Comparison of ENCODE assay signal across 23 cellular contexts in the genomic region with DNA sequence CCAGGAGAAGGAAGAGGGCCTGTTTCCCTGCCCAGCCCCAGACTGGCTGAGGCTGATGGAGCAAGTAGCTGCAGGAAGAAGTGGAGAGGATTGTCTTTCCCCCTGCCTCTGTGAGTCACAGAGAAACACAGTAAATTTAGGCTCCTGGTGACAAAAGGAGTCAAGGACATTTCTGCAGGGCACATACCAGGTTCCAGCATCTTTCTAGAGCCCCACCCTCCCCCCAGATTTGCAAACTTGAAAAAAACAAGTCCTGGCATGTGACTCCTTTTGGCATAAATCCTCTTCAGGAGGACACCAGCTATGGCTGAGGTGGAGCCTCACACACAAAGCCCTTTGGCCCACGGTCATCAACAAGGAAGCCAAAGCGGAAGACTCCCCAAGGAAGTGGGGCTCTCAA. TPM values are rescaled to one million over a fixed set of nuclear protein-coding genes. Genes with fewer than 3 reads are reported as not detected.
DNase-seq lines count a peak whose midpoint lies in the region; ATAC-seq and TF ChIP-seq lines count a peak whose summit lies in the region.
"Had no signal": no experiment of that assay in that cellular context is flagged by ENCODE, and none has a peak within 500 bp of the region (broad histone marks: within the 10 kb centered on the region; RNA-seq: fewer than 3 reads in every experiment).

No MANE protein-coding gene starts in this region.

- no peak overlapping the region for H3K4ac ChIP-seq in neuronal stem cell (ENCODE audit: low read length)

- H2AFZ ChIP-seq in ACC112 (ENCODE audit: low read length, unreplicated experiment) (no peak overlapping the region), neuronal stem cell (ENCODE audit: low read length) (peak overlapping the region; percentile 82)

- H3K79me2 ChIP-seq in ACC112 (ENCODE audit: control insufficient read depth, insufficient read depth, low read length, unreplicated experiment) = peaks cover 18% of the 10 kb centered on the region

- no peaks in the 10 kb centered on the region for H3K4me1 Mint-ChIP-seq in stimulated activated naive B cell treated with anti-CD40 and anti-IgM and Interleukin-4, amounts not matched to agents 10 μg/mL and 1 μg/mL and 100 μg/mL, for 72 hours

- no peak overlapping the region for H3K4me2 ChIP-seq in neuronal stem cell (ENCODE audit: insufficient read depth, low read length, poor library complexity, severe bottlenecking)

- H3K27ac ChIP-seq in ACC112 (ENCODE audit: low read depth, low read length) (peak overlapping the region; percentile 73; the same call in 1 of the 2 replicates), RWPE2 (ENCODE audit: poor library complexity, severe bottlenecking) (peak overlapping the region; percentile 70), epithelial cell of prostate (peak overlapping the region; percentile 77), neuronal stem cell (replicated peaks; ENCODE audit: low read length) (no peak overlapping the region)

- DNase-seq in RWPE2 (ENCODE audit: low spot score) = no peak
- no peak for DNase-seq in epithelial cell of prostate (ENCODE audit: low read depth, low spot score)
- no peak for DNase-seq in neuronal stem cell (ENCODE audit: low spot score)
- DNase-seq in HK-2 (ENCODE audit: unreplicated experiment) = no peak
- no peak for DNase-seq in DMS 273 treated with DMSO at 0.1 percent for 48 hours (lab: John Stamatoyannopoulos, UW)
- no peak for DNase-seq in H4 (ENCODE audit: low spot score)
- DNase-seq in stimulated activated naive B cell treated with anti-CD40 and anti-IgM and Interleukin-4, amounts not matched to agents 10 μg/mL and 1 μg/mL and 100 μg/mL, for 72 hours = no peak
- DNase-seq: ACHN; activated CD4-positive, CD25-positive, alpha-beta regulatory T cell treated with anti-CD3 and anti-CD28 coated beads, Interleukin-2, amount 50 U/mL, for 72 hours; activated effector memory CD4-positive, alpha-beta T cell treated with anti-CD3 and anti-CD28 coated beads, Interleukin-2, amount 50 U/mL, for 16 hours; aorta; CD4-positive, alpha-beta T cell; hippocampal formation; NCI-H1417; NCI-H226; pancreas; SIG-M5; T-helper 17 cell had no signal

- H3K4me3 ChIP-seq in ACC112 (ENCODE audit: low read depth, low read length) (no peak overlapping the region), RWPE2 (ENCODE audit: severe bottlenecking) (no peak overlapping the region), neuronal stem cell (ENCODE audit: low read length in 2 of 2) (no peak overlapping the region)
- H3K4me3 ChIP-seq: coronary artery, pancreas had no signal

- no peak overlapping the region for H3K23ac ChIP-seq in neuronal stem cell (ENCODE audit: low read depth, low read length, poor library complexity)

- peaks cover 52% of the 10 kb centered on the region for H3K4me1 ChIP-seq in ACC112 (ENCODE audit: control insufficient read depth, insufficient read depth, low read length, unreplicated experiment)
- H3K4me1 ChIP-seq in RWPE2 (ENCODE audit: insufficient read depth, poor library complexity, severe bottlenecking) = peaks cover 47% of the 10 kb centered on the region
- H3K4me1 ChIP-seq in neuronal stem cell (ENCODE audit: control insufficient read depth in 2 of 2, insufficient read depth in 1 of 2, low read depth in 1 of 2, low read length in 2 of 2) = peaks cover 6 to 12% of the 10 kb centered on the region in 2 donors
- H3K4me1 ChIP-seq: pancreas had no signal

- peaks cover 2% of the 10 kb centered on the region for H3K79me1 ChIP-seq in neuronal stem cell (ENCODE audit: low read depth, low read length)

- H3K36me3 ChIP-seq in ACC112 (ENCODE audit: insufficient read depth, low read length) (no peaks in the 10 kb centered on the region), RWPE2 (ENCODE audit: low read depth) (no peaks in the 10 kb centered on the region), neuronal stem cell (replicated peaks in 1 of 2; ENCODE audit: control insufficient read depth in 2 of 2, insufficient read depth in 2 of 2, low read length in 2 of 2) (no peaks in the 10 kb centered on the region)
- H3K36me3 ChIP-seq: pancreas had no signal

- no peak overlapping the region for H2AK5ac ChIP-seq in neuronal stem cell (ENCODE audit: low read depth, low read length)

- H4K8ac ChIP-seq in neuronal stem cell (ENCODE audit: low read depth, low read length) = no peak overlapping the region

- H2BK12ac ChIP-seq in neuronal stem cell (ENCODE audit: low read length) = no peak overlapping the region

- H3K27me3 Mint-ChIP-seq in stimulated activated naive B cell treated with anti-CD40 and anti-IgM and Interleukin-4, amounts not matched to agents 10 μg/mL and 1 μg/mL and 100 μg/mL, for 72 hours = no peaks in the 10 kb centered on the region
- H3K27me3 Mint-ChIP-seq: CD4-positive, alpha-beta T cell; type B pancreatic cell had no signal

- no peak overlapping the region for H3K9ac ChIP-seq in neuronal stem cell (ENCODE audit: low read depth, low read length, poor library complexity)

- no peak overlapping the region for H3K18ac ChIP-seq in neuronal stem cell (ENCODE audit: low read length)

- no peak overlapping the region for H3K27ac Mint-ChIP-seq in stimulated activated naive B cell treated with anti-CD40 and anti-IgM and Interleukin-4, amounts not matched to agents 10 μg/mL and 1 μg/mL and 100 μg/mL, for 72 hours
- H3K27ac Mint-ChIP-seq: CD4-positive, alpha-beta T cell; T-helper 17 cell had no signal

- no peaks in the 10 kb centered on the region for H3K9me3 Mint-ChIP-seq in stimulated activated naive B cell treated with anti-CD40 and anti-IgM and Interleukin-4, amounts not matched to agents 10 μg/mL and 1 μg/mL and 100 μg/mL, for 72 hours
- H3K9me3 Mint-ChIP-seq: CD4-positive, alpha-beta T cell had no signal

- no peaks in the 10 kb centered on the region for H3K36me3 Mint-ChIP-seq in stimulated activated naive B cell treated with anti-CD40 and anti-IgM and Interleukin-4, amounts not matched to agents 10 μg/mL and 1 μg/mL and 100 μg/mL, for 72 hours

- no peak overlapping the region for H2BK5ac ChIP-seq in neuronal stem cell (ENCODE audit: low read length)

- H3K27me3 ChIP-seq in ACC112 (ENCODE audit: insufficient read depth, low read length) (no peaks in the 10 kb centered on the region), RWPE2 (ENCODE audit: insufficient read depth, poor library complexity, severe bottlenecking) (no peaks in the 10 kb centered on the region), neuronal stem cell (ENCODE audit: control insufficient read depth in 3 of 3, insufficient read depth in 3 of 3, low read depth in 1 of 3, low read length in 3 of 3) (no peaks in the 10 kb centered on the region)
- H3K27me3 ChIP-seq: pancreas had no signal

- no peak for ATAC-seq in RWPE2 (ENCODE audit: low read depth)
- no peak for ATAC-seq in stimulated activated naive B cell treated with anti-CD40 and anti-IgM and Interleukin-4, amounts not matched to agents 10 μg/mL and 1 μg/mL and 100 μg/mL, for 72 hours (replicated peaks)
- ATAC-seq: T-helper 17 cell had no signal

- no peak overlapping the region for H2BK15ac ChIP-seq in neuronal stem cell (ENCODE audit: low read length)

- no CpG with 5 or more reads among the region's 2 CpGs for WGBS in neuronal stem cell (ENCODE audit: extremely low coverage in 2 of 2, insufficient read length in 2 of 2, insufficient replicate concordance in 1 of 2), 2 donors

- H3K4me3 Mint-ChIP-seq in stimulated activated naive B cell treated with anti-CD40 and anti-IgM and Interleukin-4, amounts not matched to agents 10 μg/mL and 1 μg/mL and 100 μg/mL, for 72 hours = no peak overlapping the region
- H3K4me3 Mint-ChIP-seq: CD4-positive, alpha-beta T cell; T-helper 17 cell; type B pancreatic cell had no signal

- no peak overlapping the region for H4K91ac ChIP-seq in neuronal stem cell (ENCODE audit: low read depth, low read length, poor library complexity)

- H3K9me3 ChIP-seq in RWPE2 (ENCODE audit: severe bottlenecking) (no peaks in the 10 kb centered on the region), neuronal stem cell (replicated peaks in 1 of 2; ENCODE audit: control insufficient read depth in 2 of 2, insufficient read depth in 1 of 2, low read depth in 1 of 2, low read length in 2 of 2) (no peaks in the 10 kb centered on the region)
- H3K9me3 ChIP-seq: pancreas had no signal

- H3K14ac ChIP-seq in neuronal stem cell (ENCODE audit: low read length) = no peak overlapping the region

- no peak overlapping the region for H2BK120ac ChIP-seq in neuronal stem cell (ENCODE audit: low read depth, low read length)

- TF ChIP-seq CTCF in RWPE2 (IDR thresholded peaks at IDR 0.05; ENCODE audit: poor library complexity, severe bottlenecking) = no peak

RNA-seq across cellular contexts. Expression of gene PLD1, which starts 17.7 kb away (rescaled TPM):
- polyA plus RNA-seq in neuronal stem cell (2013, experiment 1 of 2) = 1.6 TPM
- 0.36 TPM for polyA plus RNA-seq in neuronal stem cell (2013, experiment 2 of 2)
- 14.4 and 19.0 TPM in 2 replicates for total RNA-seq in H4 (2014; rRNA removed; shearing (Covaris generic))

RNA-seq across cellular contexts. Expression of gene TMEM212, which starts 50.6 kb away (rescaled TPM):
- polyA plus RNA-seq in neuronal stem cell (2013, experiment 1 of 2) = not detected
- polyA plus RNA-seq in neuronal stem cell (2013, experiment 2 of 2) = not detected
- not detected in 2 replicates for total RNA-seq in H4 (2014; rRNA removed; shearing (Covaris generic))
- total RNA-seq: aorta; CD4-positive, alpha-beta T cell; fibroblast of lung; kidney epithelial cell; pancreas; T-helper 17 cell had no signal
- polyA plus RNA-seq: aorta, fibroblast of lung, pancreas had no signal
